Comparison of ENCODE assay signal across 25 cellular contexts in genomic region chr18:44182363-44182762, GRCh38.
"Had no signal": no experiment of that assay in that cellular context is flagged by ENCODE, and none has a peak within 500 bp of the region (broad histone marks: within the 10 kb centered on the region; RNA-seq: fewer than 3 reads in every experiment).

No MANE protein-coding gene starts in this region.

- H3K36me3 Mint-ChIP-seq: memory B cell; naive B cell; natural killer cell treated with Interleukin-12 subunit alpha and Interleukin-12 subunit beta and Interleukin-15 and Interleukin-18, amount 100 ng/mL, for 72 hours; stimulated activated naive B cell treated with anti-CD40 and anti-IgM and Interleukin-4, amounts not matched to agents 10 μg/mL and 1 μg/mL and 100 μg/mL, for 72 hours had no signal

- DNase-seq: colonic mucosa; dermis blood vessel endothelial cell; effector memory CD4-positive, alpha-beta T cell; heart left ventricle; kidney; mucosa of descending colon; naive B cell; nucleus accumbens; right lobe of liver; small intestine; stimulated activated CD4-positive, alpha-beta T cell treated with anti-CD3 and anti-CD28 coated beads, Interleukin-15, amount 100 ng/mL, for 24 hours; stimulated activated CD4-positive, alpha-beta T cell treated with anti-CD3 and anti-CD28 coated beads, Interleukin-2, amount 100 ng/mL, for 48 hours; stimulated activated naive B cell treated with anti-CD40 and anti-IgM and Interleukin-4, amounts not matched to agents 10 μg/mL and 1 μg/mL and 100 μg/mL, for 72 hours; upper lobe of left lung had no signal

- H3K27me3 Mint-ChIP-seq: naive B cell; stimulated activated naive CD8-positive, alpha-beta T cell treated with anti-CD3 and anti-CD28 coated beads, Interleukin-15, Interleukin-2, amounts not matched to agents 100 ng/mL and 50 ng/mL, for 24 hours had no signal

- ATAC-seq: foreskin keratinocyte; gastroesophageal sphincter; heart left ventricle; left lobe of liver; mucosa of descending colon; natural killer cell treated with Interleukin-12 subunit alpha and Interleukin-12 subunit beta and Interleukin-15 and Interleukin-18, amount 100 ng/mL, for 72 hours; right lobe of liver; stimulated activated naive B cell treated with anti-CD40 and anti-IgM and Interleukin-4, amounts not matched to agents 10 μg/mL and 1 μg/mL and 100 μg/mL, for 72 hours had no signal

- H3K9me3 Mint-ChIP-seq: memory B cell; naive B cell; natural killer cell treated with Interleukin-12 subunit alpha and Interleukin-12 subunit beta and Interleukin-15 and Interleukin-18, amount 100 ng/mL, for 72 hours; neural crest cell; stimulated activated naive B cell treated with anti-CD40 and anti-IgM and Interleukin-4, amounts not matched to agents 10 μg/mL and 1 μg/mL and 100 μg/mL, for 72 hours; stimulated activated naive CD8-positive, alpha-beta T cell treated with anti-CD3 and anti-CD28 coated beads, Interleukin-15, Interleukin-2, amounts not matched to agents 100 ng/mL and 50 ng/mL, for 24 hours had no signal

- H3K4me3 Mint-ChIP-seq: memory B cell; naive B cell; natural killer cell treated with Interleukin-12 subunit alpha and Interleukin-12 subunit beta and Interleukin-15 and Interleukin-18, amount 100 ng/mL, for 72 hours; neural crest cell; stimulated activated naive B cell treated with anti-CD40 and anti-IgM and Interleukin-4, amounts not matched to agents 10 μg/mL and 1 μg/mL and 100 μg/mL, for 72 hours; stimulated activated naive CD8-positive, alpha-beta T cell treated with anti-CD3 and anti-CD28 coated beads, Interleukin-15, Interleukin-2, amounts not matched to agents 100 ng/mL and 50 ng/mL, for 24 hours had no signal

- H3K27ac Mint-ChIP-seq: memory B cell; naive B cell; natural killer cell treated with Interleukin-12 subunit alpha and Interleukin-12 subunit beta and Interleukin-15 and Interleukin-18, amount 100 ng/mL, for 72 hours; stimulated activated naive B cell treated with anti-CD40 and anti-IgM and Interleukin-4, amounts not matched to agents 10 μg/mL and 1 μg/mL and 100 μg/mL, for 72 hours; stimulated activated naive CD8-positive, alpha-beta T cell treated with anti-CD3 and anti-CD28 coated beads, Interleukin-15, Interleukin-2, amounts not matched to agents 100 ng/mL and 50 ng/mL, for 24 hours had no signal

- H3K27ac ChIP-seq: colonic mucosa, esophagus muscularis mucosa, foreskin keratinocyte, gastroesophageal sphincter, heart left ventricle, hepatocyte, right lobe of liver, thoracic aorta, tibial nerve, upper lobe of left lung had no signal

- H3K4me1 Mint-ChIP-seq: memory B cell; naive B cell; stimulated activated naive B cell treated with anti-CD40 and anti-IgM and Interleukin-4, amounts not matched to agents 10 μg/mL and 1 μg/mL and 100 μg/mL, for 72 hours had no signal
